ENCODE assay signal across 20 cellular contexts in the genomic region with DNA sequence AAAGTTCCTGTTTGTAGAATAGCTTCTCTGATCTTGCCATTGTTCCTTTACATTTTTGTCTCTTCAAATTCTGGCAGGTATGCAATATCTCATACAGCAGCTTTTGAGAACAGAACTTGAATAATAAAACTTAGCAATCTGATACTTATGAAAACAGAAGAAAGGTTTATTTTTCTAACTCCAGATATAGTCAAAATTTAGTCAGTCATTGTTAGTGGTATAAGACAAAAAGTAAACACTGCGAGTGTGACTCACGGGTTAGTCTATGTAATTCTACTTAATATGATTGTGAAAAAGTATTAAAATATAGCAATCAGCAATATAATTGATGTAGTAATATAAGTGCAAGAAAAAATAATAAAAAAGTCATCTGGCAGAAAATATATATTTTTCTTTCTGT.
"Had no signal": no experiment of that assay in that cellular context is flagged by ENCODE, and none has a peak within 500 bp of the region (broad histone marks: within the 10 kb centered on the region; RNA-seq: fewer than 3 reads in every experiment).

No MANE protein-coding gene starts in this region.

- H3K4me3 ChIP-seq: breast epithelium, coronary artery, hepatocyte, right lobe of liver, skin epidermis, vagina had no signal

- H3K27ac Mint-ChIP-seq: activated naive CD4-positive, alpha-beta T cell treated with anti-CD3 and anti-CD28 coated beads, Interleukin-2, amount 50 U/mL, for 24 hours; endodermal cell; natural killer cell treated with Interleukin-12 subunit alpha and Interleukin-12 subunit beta and Interleukin-15 and Interleukin-18, amount 100 ng/mL, for 72 hours; stimulated activated naive CD8-positive, alpha-beta T cell treated with anti-CD3 and anti-CD28 coated beads, Interleukin-15, Interleukin-2, amounts not matched to agents 100 ng/mL and 50 ng/mL, for 24 hours had no signal

- H3K36me3 Mint-ChIP-seq: activated naive CD4-positive, alpha-beta T cell treated with anti-CD3 and anti-CD28 coated beads, Interleukin-2, amount 50 U/mL, for 24 hours; natural killer cell treated with Interleukin-12 subunit alpha and Interleukin-12 subunit beta and Interleukin-15 and Interleukin-18, amount 100 ng/mL, for 72 hours had no signal

- DNase-seq: activated CD4-positive, alpha-beta T cell treated with anti-CD3 and anti-CD28 coated beads for 1 hour; activated gamma-delta T cell treated with Interleukin-2 at 50 U/mL for 16 hours; activated T-cell treated with anti-CD3 and anti-CD28 coated beads, Interleukin-2, amount 50 U/mL, for 1 hour; aorta; endodermal cell; foreskin fibroblast; glutamatergic neuron; left ventricle myocardium superior; right lobe of liver; stimulated activated CD4-positive, alpha-beta T cell treated with anti-CD3 and anti-CD28 coated beads, Interleukin-1b, Interleukin-23, amount 100 ng/mL, for 48 hours; T-helper 1 cell; trophoblast cell had no signal

- H3K27me3 Mint-ChIP-seq: activated naive CD4-positive, alpha-beta T cell treated with anti-CD3 and anti-CD28 coated beads, Interleukin-2, amount 50 U/mL, for 24 hours; natural killer cell treated with Interleukin-12 subunit alpha and Interleukin-12 subunit beta and Interleukin-15 and Interleukin-18, amount 100 ng/mL, for 72 hours; stimulated activated naive CD8-positive, alpha-beta T cell treated with anti-CD3 and anti-CD28 coated beads, Interleukin-15, Interleukin-2, amounts not matched to agents 100 ng/mL and 50 ng/mL, for 24 hours had no signal

- H3K4me1 Mint-ChIP-seq: activated naive CD4-positive, alpha-beta T cell treated with anti-CD3 and anti-CD28 coated beads, Interleukin-2, amount 50 U/mL, for 24 hours; endodermal cell had no signal

- H3K9me3 Mint-ChIP-seq: endodermal cell; natural killer cell treated with Interleukin-12 subunit alpha and Interleukin-12 subunit beta and Interleukin-15 and Interleukin-18, amount 100 ng/mL, for 72 hours had no signal

- ATAC-seq: left ventricle myocardium superior; natural killer cell treated with Interleukin-12 subunit alpha and Interleukin-12 subunit beta and Interleukin-15 and Interleukin-18, amount 100 ng/mL, for 72 hours; right lobe of liver had no signal

- H3K4me3 Mint-ChIP-seq: activated naive CD4-positive, alpha-beta T cell treated with anti-CD3 and anti-CD28 coated beads, Interleukin-2, amount 50 U/mL, for 24 hours; endodermal cell; natural killer cell treated with Interleukin-12 subunit alpha and Interleukin-12 subunit beta and Interleukin-15 and Interleukin-18, amount 100 ng/mL, for 72 hours; stimulated activated naive CD8-positive, alpha-beta T cell treated with anti-CD3 and anti-CD28 coated beads, Interleukin-15, Interleukin-2, amounts not matched to agents 100 ng/mL and 50 ng/mL, for 24 hours had no signal
